ENCODE assay signal across 21 cellular contexts in the genomic region with DNA sequence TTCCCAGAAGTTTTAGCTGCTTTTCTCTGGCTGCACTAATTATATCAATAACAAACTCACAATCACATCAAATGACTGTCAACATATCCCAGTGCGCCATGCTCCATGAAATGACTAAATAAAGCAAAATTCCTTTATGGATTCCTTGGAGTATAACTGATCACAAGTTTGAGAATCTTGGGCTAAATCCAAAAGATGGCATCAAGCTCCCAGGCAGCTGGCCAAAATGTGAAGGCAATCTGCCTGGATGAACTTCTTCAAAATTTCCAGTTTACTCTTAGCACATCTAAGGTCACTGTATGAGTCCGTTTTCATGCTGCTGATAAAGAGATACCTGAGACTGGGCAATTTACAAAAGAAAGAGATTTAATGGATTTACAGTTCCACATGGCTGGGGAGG.
DNase-seq lines count a peak whose midpoint lies in the region; ATAC-seq and TF ChIP-seq lines count a peak whose summit lies in the region.
"Had no signal": no experiment of that assay in that cellular context is flagged by ENCODE, and none has a peak within 500 bp of the region (broad histone marks: within the 10 kb centered on the region; RNA-seq: fewer than 3 reads in every experiment).

No MANE protein-coding gene starts in this region.

- ATAC-seq in HG03457 (IDR thresholded peaks at IDR 0.05; ENCODE audit: unreplicated experiment): no peak
- ATAC-seq: activated CD8-positive, alpha-beta T cell treated with anti-CD3 and anti-CD28 coated beads, Interleukin-2, amount 10 ng/mL, durations not matched to agents 7 days and 5 days; naive thymus-derived CD8-positive, alpha-beta T cell had no signal

- H3K27ac Mint-ChIP-seq in nephron (no peak overlapping the region), immature natural killer cell (no peak overlapping the region)
- H3K27ac Mint-ChIP-seq in T-helper 2 cell treated with Interferon-gamma antibody and Interleukin-4, amounts not matched to agents 5 μg/mL and 100 μg/mL, for 36 hours: no peak overlapping the region
- H3K27ac Mint-ChIP-seq: activated CD8-positive, alpha-beta T cell treated with anti-CD3 and anti-CD28 coated beads, Interleukin-2, amount 10 ng/mL, durations not matched to agents 7 days and 5 days; activated naive CD8-positive, alpha-beta T cell; IgD-negative memory B cell; naive thymus-derived CD8-positive, alpha-beta T cell had no signal

- intact Hi-C loops in PC-9 (cut with micrococcal nuclease; ENCODE audit: unreplicated experiment): no loop called here

- H3K36me3 Mint-ChIP-seq in nephron (ENCODE audit: low read depth) (no peaks in the 10 kb centered on the region), immature natural killer cell (peaks cover 0 to 3% (median 0%) of the 10 kb centered on the region in 3 donors)
- H3K36me3 Mint-ChIP-seq in T-helper 2 cell treated with Interferon-gamma antibody and Interleukin-4, amounts not matched to agents 5 μg/mL and 100 μg/mL, for 36 hours (ENCODE audit: low read depth): no peaks in the 10 kb centered on the region
- H3K36me3 Mint-ChIP-seq: activated naive CD8-positive, alpha-beta T cell; IgD-negative memory B cell; naive thymus-derived CD8-positive, alpha-beta T cell had no signal

- no peaks in the 10 kb centered on the region for H3K79me2 ChIP-seq in PC-9 (ENCODE audit: low read depth)
- H3K79me2 ChIP-seq: hepatocyte had no signal

- POLR2A ChIA-PET in PC-9 (lab: Charles Lee; ENCODE audit: unreplicated experiment): no interaction called here

- peak; percentile 77 for DNase-seq in EL
- no peak for DNase-seq in PC-9
- DNase-seq in choroid plexus epithelial cell (ENCODE audit: low read depth): peak; percentile 37
- DNase-seq in T-helper 2 cell treated with Interferon-gamma antibody and Interleukin-4, amounts not matched to agents 5 μg/mL and 100 μg/mL, for 36 hours (ENCODE audit: low spot score): no peak
- DNase-seq in H4 (ENCODE audit: low spot score): no peak
- no peak for DNase-seq in immature natural killer cell
- DNase-seq: activated CD8-positive, alpha-beta T cell treated with anti-CD3 and anti-CD28 coated beads, Interleukin-2, amount 10 ng/mL, durations not matched to agents 7 days and 5 days; effector CD4-positive, alpha-beta T cell; esophagus squamous epithelium; GF-D8; naive thymus-derived CD8-positive, alpha-beta T cell; NCI-H2081 treated with DMSO at 0.1 percent for 48 hours; NCI-H526 treated with DMSO at 0.1 percent for 48 hours; SHP77; stimulated activated CD4-positive, alpha-beta T cell treated with anti-CD3 and anti-CD28 coated beads, Interleukin-4, amount 100 ng/mL, for 4 hours had no signal

- H3K36me3 ChIP-seq in PC-9 (ENCODE audit: low read depth): no peaks in the 10 kb centered on the region
- H3K36me3 ChIP-seq: esophagus squamous epithelium had no signal

- no TSS peak for BruUV-seq in PC-9 (replicated peaks; lab: Mats Ljungman, UMichigan)

- H3K27me3 Mint-ChIP-seq in nephron (ENCODE audit: low read depth) (peaks cover 31% of the 10 kb centered on the region), immature natural killer cell (ENCODE audit: low read depth in 3 of 3) (peaks cover 2 to 12% (median 3%) of the 10 kb centered on the region in 3 donors)
- peaks cover 18% of the 10 kb centered on the region for H3K27me3 Mint-ChIP-seq in T-helper 2 cell treated with Interferon-gamma antibody and Interleukin-4, amounts not matched to agents 5 μg/mL and 100 μg/mL, for 36 hours (ENCODE audit: low read depth)

- peaks cover 12% of the 10 kb centered on the region for H3K4me1 ChIP-seq in PC-9 (replicated peaks; ENCODE audit: insufficient read depth)

- H3K4me3 Mint-ChIP-seq in nephron: peak overlapping the region in 2 of 3 experiments; percentile 4 to 26
- H3K4me3 Mint-ChIP-seq in T-helper 2 cell treated with Interferon-gamma antibody and Interleukin-4, amounts not matched to agents 5 μg/mL and 100 μg/mL, for 36 hours: no peak overlapping the region
- peak overlapping the region in 1 of 5 donors; percentile 15 for H3K4me3 Mint-ChIP-seq in immature natural killer cell
- H3K4me3 Mint-ChIP-seq: activated CD8-positive, alpha-beta T cell treated with anti-CD3 and anti-CD28 coated beads, Interleukin-2, amount 10 ng/mL, durations not matched to agents 7 days and 5 days; activated naive CD8-positive, alpha-beta T cell had no signal

- TF ChIP-seq CTCF in PC-9 (conservative IDR thresholded peaks at IDR 0.05) (no peak), choroid plexus epithelial cell (conservative IDR thresholded peaks at IDR 0.05; ENCODE audit: low read depth, low read length) (no peak), nephron (IDR thresholded peaks at IDR 0.05; ENCODE audit: unreplicated experiment in 3 of 3) (no peak)

- 0 out of 2 replicates have a peak overlapping the region, but pooled peaks have one; percentile 59 for H2AFZ ChIP-seq in PC-9
- H2AFZ ChIP-seq: hepatocyte had no signal

- no peaks in the 10 kb centered on the region for H3K27me3 ChIP-seq in PC-9 (ENCODE audit: insufficient read depth, low read depth)

- H3K4me2 ChIP-seq in PC-9: no peak overlapping the region
- H3K4me2 ChIP-seq: hepatocyte had no signal

- H3K9me3 Mint-ChIP-seq in nephron: no peaks in the 10 kb centered on the region
- H3K9me3 Mint-ChIP-seq in T-helper 2 cell treated with Interferon-gamma antibody and Interleukin-4, amounts not matched to agents 5 μg/mL and 100 μg/mL, for 36 hours: no peaks in the 10 kb centered on the region
- H3K9me3 Mint-ChIP-seq in immature natural killer cell: no peaks in the 10 kb centered on the region
- H3K9me3 Mint-ChIP-seq: IgD-negative memory B cell; naive thymus-derived CD8-positive, alpha-beta T cell had no signal

- H3K9me2 ChIP-seq in PC-9 (ENCODE audit: insufficient read depth): no peaks in the 10 kb centered on the region

- no peak overlapping the region for H3K27ac ChIP-seq in PC-9
- H3K27ac ChIP-seq: esophagus squamous epithelium, hepatocyte, skin epidermis had no signal

- peaks cover 31% of the 10 kb centered on the region for H3K4me1 Mint-ChIP-seq in nephron
- H3K4me1 Mint-ChIP-seq in T-helper 2 cell treated with Interferon-gamma antibody and Interleukin-4, amounts not matched to agents 5 μg/mL and 100 μg/mL, for 36 hours (ENCODE audit: low read depth): peaks cover 18% of the 10 kb centered on the region
- H3K4me1 Mint-ChIP-seq in immature natural killer cell: peaks cover 7 to 11% of the 10 kb centered on the region in 2 donors

- H3K4me3 ChIP-seq in PC-9 (no peak overlapping the region), choroid plexus epithelial cell (ENCODE audit: low read depth, low read length) (no peak overlapping the region)
- H3K4me3 ChIP-seq: esophagus squamous epithelium, hepatocyte, skin epidermis had no signal

- H3F3A ChIP-seq in PC-9 (ENCODE audit: insufficient read depth, low read depth): no peaks in the 10 kb centered on the region

- H3K9me3 ChIP-seq in PC-9 (ENCODE audit: insufficient read depth, low read depth): no peaks in the 10 kb centered on the region
- H3K9me3 ChIP-seq: esophagus squamous epithelium had no signal

- H4K20me1 ChIP-seq in PC-9 (ENCODE audit: insufficient read depth): no peaks in the 10 kb centered on the region

- CTCF ChIA-PET in PC-9 (lab: Charles Lee): interaction anchor here (1.5 to 1.9 kb wide), 2 partner anchors 114 to 272 kb away, joined by 6 to 13 read pairs; no protein-coding TSS in a partner anchor

Comparison
In these comparisons a context has a peak if more than half of its experiments do, and no peak if none do; other contexts are left out.
1. DNase-seq: peak in EL (single experiment) and choroid plexus epithelial cell (single experiment); none in PC-9 (0 of 2), T-helper 2 cell treated with Interferon-gamma antibody and Interleukin-4, amounts not matched to agents 5 μg/mL and 100 μg/mL, for 36 hours (single experiment), H4 (single experiment) and immature natural killer cell (0 of 3).